ENCODE assay signal across 36 cellular contexts in genomic region chr18:74446178-74446577, GRCh38. TPM values are rescaled to one million over a fixed set of nuclear protein-coding genes. Genes with fewer than 3 reads are reported as not detected.
"Had no signal": no experiment of that assay in that cellular context is flagged by ENCODE, and none has a peak within 500 bp of the region (broad histone marks: within the 10 kb centered on the region; RNA-seq: fewer than 3 reads in every experiment).

No MANE protein-coding gene starts in this region.

- H3K9me3 Mint-ChIP-seq: activated CD4-positive, alpha-beta T cell treated with anti-CD3 and anti-CD28 coated beads, Interleukin-2, amount 10 ng/mL, durations not matched to agents 24 days and 14 days; activated CD8-positive, alpha-beta T cell treated with anti-CD3 and anti-CD28 coated beads for 36 hours; activated naive CD4-positive, alpha-beta T cell treated with anti-CD3 and anti-CD28 coated beads, Interleukin-2, amount 50 U/mL, for 24 hours; activated naive CD8-positive, alpha-beta T cell treated with anti-CD3 and anti-CD28 coated beads, Interleukin-2, amount 10 ng/mL, durations not matched to agents 7 days and 5 days; activated T-helper 2 cell treated with anti-CD3 and anti-CD28 coated beads, Interferon-gamma antibody, Interleukin-2, Interleukin-4, amounts not matched to agents 10 μg/mL and 5 μg/mL and 100 μg/mL, durations not matched to agents 14 hours and 24 hours and 36 hours; central memory CD8-positive, alpha-beta T cell had no signal

- H3K4me3 Mint-ChIP-seq: activated CD4-positive, alpha-beta T cell treated with anti-CD3 and anti-CD28 coated beads, Interleukin-2, amount 10 ng/mL, durations not matched to agents 24 days and 14 days; activated CD8-positive, alpha-beta T cell treated with anti-CD3 and anti-CD28 coated beads for 36 hours; activated naive CD4-positive, alpha-beta T cell treated with anti-CD3 and anti-CD28 coated beads, Interleukin-2, amount 50 U/mL, for 24 hours; activated naive CD8-positive, alpha-beta T cell treated with anti-CD3 and anti-CD28 coated beads, Interleukin-2, amount 10 ng/mL, durations not matched to agents 7 days and 5 days; central memory CD8-positive, alpha-beta T cell had no signal

- H3K4me1 ChIP-seq: ascending aorta had no signal

- H3K9me3 ChIP-seq: ascending aorta had no signal

- H3K4me3 ChIP-seq: ascending aorta, cardiac muscle cell, PC-9 had no signal

- H2AFZ ChIP-seq: PC-9 had no signal

- H3K27me3 ChIP-seq: ascending aorta, cardiac muscle cell had no signal

- ATAC-seq: activated CD8-positive, alpha-beta T cell treated with anti-CD3 and anti-CD28 coated beads for 36 hours had no signal

- H3K36me3 ChIP-seq: ascending aorta, cardiac muscle cell, WERI-Rb-1 had no signal

- FAIRE-seq: RCC 7860 had no signal

- H3K36me3 Mint-ChIP-seq: activated naive CD4-positive, alpha-beta T cell treated with anti-CD3 and anti-CD28 coated beads, Interleukin-2, amount 50 U/mL, for 24 hours; activated naive CD8-positive, alpha-beta T cell treated with anti-CD3 and anti-CD28 coated beads, Interleukin-2, amount 10 ng/mL, durations not matched to agents 7 days and 5 days had no signal

- H3K27ac Mint-ChIP-seq: activated CD4-positive, alpha-beta T cell treated with anti-CD3 and anti-CD28 coated beads, Interleukin-2, amount 10 ng/mL, durations not matched to agents 24 days and 14 days; activated CD8-positive, alpha-beta T cell treated with anti-CD3 and anti-CD28 coated beads for 36 hours; activated naive CD4-positive, alpha-beta T cell treated with anti-CD3 and anti-CD28 coated beads, Interleukin-2, amount 50 U/mL, for 24 hours; activated naive CD8-positive, alpha-beta T cell treated with anti-CD3 and anti-CD28 coated beads, Interleukin-2, amount 10 ng/mL, durations not matched to agents 7 days and 5 days; activated T-helper 2 cell treated with anti-CD3 and anti-CD28 coated beads, Interferon-gamma antibody, Interleukin-2, Interleukin-4, amounts not matched to agents 10 μg/mL and 5 μg/mL and 100 μg/mL, durations not matched to agents 14 hours and 24 hours and 36 hours had no signal

- H3K27ac ChIP-seq: ascending aorta, cardiac muscle cell, PC-9, WERI-Rb-1 had no signal

- H3K27me3 Mint-ChIP-seq: activated CD8-positive, alpha-beta T cell treated with anti-CD3 and anti-CD28 coated beads for 36 hours had no signal

- H3K4me2 ChIP-seq: PC-9 had no signal

- H3K4me1 Mint-ChIP-seq: activated CD4-positive, alpha-beta T cell treated with anti-CD3 and anti-CD28 coated beads, Interleukin-2, amount 10 ng/mL, durations not matched to agents 24 days and 14 days; activated naive CD4-positive, alpha-beta T cell treated with anti-CD3 and anti-CD28 coated beads, Interleukin-2, amount 50 U/mL, for 24 hours; central memory CD8-positive, alpha-beta T cell had no signal

- DNase-seq: activated CD4-positive, alpha-beta T cell treated with anti-CD3 and anti-CD28 coated beads, Interleukin-2, amount 10 ng/mL, durations not matched to agents 24 days and 14 days; activated CD4-positive, alpha-beta T cell treated with anti-CD3 and anti-CD28 coated beads, Interleukin-2, amount 50 U/mL, for 4 hours; activated CD4-positive, CD25-positive, alpha-beta regulatory T cell; activated CD8-positive, alpha-beta T cell treated with anti-CD3 and anti-CD28 coated beads for 36 hours; activated gamma-delta T cell; activated naive CD4-positive, alpha-beta T cell treated with Interleukin-2 at 50 U/mL for 16 hours; activated naive CD8-positive, alpha-beta T cell treated with anti-CD3 and anti-CD28 coated beads, Interleukin-2, amount 10 ng/mL, durations not matched to agents 7 days and 5 days; activated T-cell treated with anti-CD3 and anti-CD28 coated beads, Interleukin-2, amount 50 U/mL, for 1 hour; amygdala; Karpas-422; NCI-H1105 treated with DMSO at 0.1 percent for 48 hours; NCI-H1436; NCI-H1694; NCI-H1930; NCI-H2081 treated with DMSO at 0.1 percent for 48 hours; NCI-H2171; NCI-H510A; NCI-H526; NCI-H748 treated with DMSO at 0.1 percent for 48 hours; NK-92 treated with Interleukin-12 subunit alpha and Interleukin-12 subunit beta, amount 100 ng/mL, for 24 hours; PC-9; Right ventricle myocardium superior; SW 1271; T-helper 1 cell; T-helper 2 cell; T-helper 9 cell; WERI-Rb-1 had no signal

RNA-seq across cellular contexts. Expression of gene DIPK1C, which starts 10.9 kb away (rescaled TPM):
- total RNA-seq: activated CD4-positive, alpha-beta T cell treated with anti-CD3 and anti-CD28 coated beads, Interleukin-2, amount 10 ng/mL, durations not matched to agents 24 days and 14 days; activated CD8-positive, alpha-beta memory T cell treated with anti-CD3 and anti-CD28 coated beads for 36 hours; activated CD8-positive, alpha-beta T cell treated with anti-CD3 and anti-CD28 coated beads for 36 hours; activated naive CD8-positive, alpha-beta T cell treated with anti-CD3 and anti-CD28 coated beads, Interleukin-2, amount 10 ng/mL, durations not matched to agents 7 days and 5 days; activated T-helper 2 cell treated with anti-CD3 and anti-CD28 coated beads, Interferon-gamma antibody, Interleukin-2, Interleukin-4, amounts not matched to agents 10 μg/mL and 5 μg/mL and 100 μg/mL, durations not matched to agents 14 hours and 24 hours and 36 hours; ascending aorta; cardiac muscle cell; MCF 10A; OCI-LY7; PC-9 had no signal
- polyA plus RNA-seq: cardiac muscle cell had no signal
